8 cellular contexts compared by ENCODE assay signal in the genomic region with DNA sequence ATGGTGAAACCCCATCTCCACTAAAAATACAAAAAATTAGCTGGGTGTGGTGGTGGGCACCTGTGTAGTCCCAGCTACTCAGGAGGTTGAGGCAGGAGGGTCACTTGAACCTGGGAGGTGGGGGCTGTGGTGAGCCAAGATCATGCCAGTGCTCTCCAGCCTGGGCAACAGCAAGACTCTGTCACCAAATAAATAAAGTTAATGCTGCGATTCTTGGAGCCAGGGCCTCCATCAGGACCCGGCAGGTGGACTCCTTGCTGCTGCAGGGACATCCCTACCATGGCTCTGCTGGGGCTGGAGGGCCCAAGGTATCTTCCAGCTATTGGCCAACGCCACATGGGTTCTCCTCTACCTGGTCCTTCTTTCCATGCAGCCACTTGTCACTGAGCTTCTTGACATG.
"Had no signal": no experiment of that assay in that cellular context is flagged by ENCODE, and none has a peak within 500 bp of the region (broad histone marks: within the 10 kb centered on the region; RNA-seq: fewer than 3 reads in every experiment).

No MANE protein-coding gene starts in this region.

- H3K9me3 ChIP-seq: HAP-1 had no signal

- H3K27ac ChIP-seq: GM23248 had no signal

- DNase-seq: GM23248, GOT3, H7, HFFc6, IMR-90, KG1 had no signal

- H3K36me3 ChIP-seq: HAP-1 had no signal

- H3K4me3 ChIP-seq: GM23248, HAP-1, K562 had no signal

- H3K4me1 ChIP-seq: HAP-1 had no signal
